8 cellular contexts compared by ENCODE assay signal in the genomic region with DNA sequence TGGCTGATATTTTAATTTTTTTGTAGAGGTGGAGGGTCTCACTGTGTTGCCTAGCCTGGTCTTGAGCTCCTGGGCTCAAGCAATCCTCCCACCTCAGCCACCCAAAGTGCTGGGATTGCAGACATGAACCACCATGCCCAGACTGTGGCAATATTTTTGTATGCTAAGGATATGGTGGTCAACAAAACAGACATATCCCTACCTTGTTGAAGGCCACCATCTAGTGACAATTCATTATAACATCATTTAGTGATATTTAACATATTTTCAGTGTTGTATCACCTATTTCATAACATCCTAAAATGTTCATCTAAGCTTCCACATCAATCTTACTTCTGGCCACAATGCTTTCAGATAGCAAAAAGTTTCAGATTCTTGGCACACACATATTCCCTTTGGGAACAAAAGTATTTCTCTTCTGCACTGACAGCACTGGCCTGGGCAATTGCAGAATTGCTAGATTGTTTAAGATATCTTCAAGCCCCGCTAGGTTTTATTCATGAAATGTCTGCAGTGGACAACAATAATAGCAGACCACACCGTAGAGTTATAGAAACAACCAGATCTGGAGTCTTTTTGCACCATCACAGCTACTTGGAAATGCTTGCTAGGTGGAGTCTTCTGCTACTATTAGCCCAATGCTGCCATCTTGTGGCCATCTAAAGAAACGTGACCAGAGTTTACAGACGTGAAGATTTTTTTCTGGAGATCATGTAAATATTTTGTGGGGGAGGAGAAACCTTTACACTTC. TPM values are rescaled to one million over a fixed set of nuclear protein-coding genes. Genes with fewer than 3 reads are reported as not detected.
DNase-seq lines count a peak whose midpoint lies in the region; FAIRE-seq and TF ChIP-seq lines count a peak whose summit lies in the region.

No MANE protein-coding gene starts in this region.

- peaks cover 66% of the 10 kb centered on the region for H3K4me1 ChIP-seq in OCI-LY3 (ENCODE audit: low read length)
- H3K4me1 ChIP-seq in esophagus squamous epithelium = no peaks in the 10 kb centered on the region

- H4K20me1 ChIP-seq in OCI-LY3 (ENCODE audit: insufficient read depth, low read length) (no peaks in the 10 kb centered on the region), neural cell (ENCODE audit: insufficient read depth) (no peaks in the 10 kb centered on the region)

- TF ChIP-seq RAD21 in neural cell (conservative IDR thresholded peaks at IDR 0.05) = peak; percentile 93

- no peak for TF ChIP-seq EP300 in neural cell (conservative IDR thresholded peaks at IDR 0.05; ENCODE audit: poor library complexity, severe bottlenecking)

- no peak overlapping the region for H3K27ac ChIP-seq in OCI-LY3 (ENCODE audit: low read length)
- H3K27ac ChIP-seq in esophagus squamous epithelium = no peak overlapping the region
- H3K27ac ChIP-seq in neural cell (ENCODE audit: low read length) = no peak overlapping the region

- 0 out of 2 replicates have a peak overlapping the region, but pooled peaks have one; percentile 20 for H3K4me3 ChIP-seq in OCI-LY3 (ENCODE audit: low read length)
- H3K4me3 ChIP-seq in esophagus squamous epithelium = no peak overlapping the region
- no peak overlapping the region for H3K4me3 ChIP-seq in neural cell (ENCODE audit: low read length)

- no peak overlapping the region for H2AFZ ChIP-seq in OCI-LY3 (ENCODE audit: low read depth, low read length)
- no peak overlapping the region for H2AFZ ChIP-seq in neural cell (ENCODE audit: low read depth, low read length)

- H3K9me3 ChIP-seq in OCI-LY3 (ENCODE audit: insufficient read depth, low read length) (no peaks in the 10 kb centered on the region), esophagus squamous epithelium (no peaks in the 10 kb centered on the region), neural cell (ENCODE audit: low read length) (no peaks in the 10 kb centered on the region)

- H3K36me3 ChIP-seq in OCI-LY3 (replicated peaks; ENCODE audit: low read depth, low read length) (no peaks in the 10 kb centered on the region), esophagus squamous epithelium (no peaks in the 10 kb centered on the region), neural cell (ENCODE audit: insufficient read depth, low read length) (no peaks in the 10 kb centered on the region)

- intact Hi-C loops in esophagus squamous epithelium (cut with DNase I) = loop anchor here (5.0 kb wide), 1 partner anchor 82 kb away; the partner anchor contains the start of gene CTNNA3

- TF ChIP-seq CTCF in GM20000 (IDR thresholded peaks at IDR 0.05; ENCODE audit: extremely low read depth, missing control alignments) (peak; percentile 33), OCI-LY3 (IDR thresholded peaks at IDR 0.05; ENCODE audit: low read depth, low read length) (peak; percentile 49), esophagus squamous epithelium (IDR thresholded peaks at IDR 0.05) (peak; percentile 62 to 84 (median 76)), neural cell (IDR thresholded peaks at IDR 0.05; ENCODE audit: poor library complexity, severe bottlenecking) (peak; percentile 91)

- H3K27me3 ChIP-seq in OCI-LY3 (ENCODE audit: low read depth, low read length) = no peaks in the 10 kb centered on the region
- H3K27me3 ChIP-seq in esophagus squamous epithelium = no peaks in the 10 kb centered on the region
- no peaks in the 10 kb centered on the region for H3K27me3 ChIP-seq in neural cell (ENCODE audit: insufficient read depth, low read depth, low read length)

- 0 to 1% methylated on average over 4 of the region's 4 CpGs for WGBS in esophagus squamous epithelium, 2 donors

- DNase-seq in COR-L47 (lab: John Stamatoyannopoulos, UW) = peak; percentile 50
- DNase-seq in GM20000 (ENCODE audit: low spot score) = peak; percentile 55
- DNase-seq in HTR-8/SVneo (ENCODE audit: insufficient read length, low spot score) = peak; percentile 73
- peak; percentile 35 for DNase-seq in activated T-cell treated with anti-CD3 and anti-CD28 coated beads for 48 hours (ENCODE audit: low read depth)
- DNase-seq in esophagus squamous epithelium (lab: John Stamatoyannopoulos, UW) = no peak
- DNase-seq in superior temporal gyrus (ENCODE audit: extremely low spot score) = peak; percentile 97

- H3K79me2 ChIP-seq in OCI-LY3 (ENCODE audit: low read length) (no peaks in the 10 kb centered on the region), neural cell (replicated peaks; ENCODE audit: insufficient read depth, low read length) (no peaks in the 10 kb centered on the region)

- H3K9ac ChIP-seq in OCI-LY3 (ENCODE audit: low read length) (no peak overlapping the region), neural cell (ENCODE audit: low read length) (no peak overlapping the region)

- no peak for FAIRE-seq in HTR-8/SVneo (lab: Jason Lieb, UNC)

- H3K9me2 ChIP-seq in neural cell (ENCODE audit: insufficient read depth, low read length) = no peaks in the 10 kb centered on the region

- H3K4me2 ChIP-seq in OCI-LY3 (ENCODE audit: low read length) = peak overlapping the region; percentile 67
- H3K4me2 ChIP-seq in neural cell (ENCODE audit: low read length) = no peak overlapping the region

- H3F3A ChIP-seq in neural cell (ENCODE audit: insufficient read depth, low read length, poor library complexity, severe bottlenecking) = no peaks in the 10 kb centered on the region

- TF ChIP-seq POLR2A in esophagus squamous epithelium (IDR thresholded peaks at IDR 0.05) = no peak

TF ChIP-seq in neural cell, 6 proteins besides CTCF, POLR2A, EP300 and RAD21:
- TF ChIP-seq TAF1 (IDR thresholded peaks at IDR 0.05; ENCODE audit: low read depth) (no peak), SMC3 (conservative IDR thresholded peaks at IDR 0.05; ENCODE audit: poor library complexity) (peak; percentile 90)

RNA-seq across cellular contexts. Expression of gene DNAJC12, which starts 58.4 kb away (rescaled TPM):
- total RNA-seq in esophagus squamous epithelium = 1 to 10 TPM in 1 of 4 donors, under 1 TPM in 1, not detected in 2; 0.76 to 2.7 TPM
- polyA plus RNA-seq in neural cell = 22.3 and 32.2 TPM in 2 replicates
- polyA minus RNA-seq in neural cell = 8.8 and 9.5 TPM in 2 replicates

Comparison
In these comparisons a context has a peak if more than half of its experiments do, and no peak if none do; other contexts are left out.
1. CTCF ChIP-seq: peak in every context shown above with its lines; median percentile 91 in neural cell; 76 in esophagus squamous epithelium; 49 in OCI-LY3; 33 in GM20000.